In genomic region chr11:59678118-59678812, GRCh38 we compare ENCODE assay signal across 28 cellular contexts. TPM values are rescaled to one million over a fixed set of nuclear protein-coding genes. Genes with fewer than 3 reads are reported as not detected.
DNase-seq lines count a peak whose midpoint lies in the region; ATAC-seq and TF ChIP-seq lines count a peak whose summit lies in the region.
"Had no signal": no experiment of that assay in that cellular context is flagged by ENCODE, and none has a peak within 500 bp of the region (broad histone marks: within the 10 kb centered on the region; RNA-seq: fewer than 3 reads in every experiment).

No MANE protein-coding gene starts in this region.

- peaks cover 8% of the 10 kb centered on the region for H3K9me3 Mint-ChIP-seq in mesothelial cell of epicardium
- H3K9me3 Mint-ChIP-seq: naive thymus-derived CD4-positive, alpha-beta T cell; stimulated activated naive CD8-positive, alpha-beta T cell treated with anti-CD3 and anti-CD28 coated beads, Interleukin-15, Interleukin-2, amounts not matched to agents 100 ng/mL and 50 ng/mL, for 24 hours had no signal

- DNase-seq in EL: peak; percentile 37
- DNase-seq in Kasumi-1 (lab: John Stamatoyannopoulos, UW): peak; percentile 7 to 30
- DNase-seq in cardiac fibroblast (ENCODE audit: low read depth in 2 of 2): peak; percentile 15 to 26
- DNase-seq in mesothelial cell of epicardium (ENCODE audit: low spot score in 2 of 2, unreplicated experiment in 2 of 2): no peak
- no peak for DNase-seq in stimulated activated CD8-positive, alpha-beta memory T cell treated with anti-CD3 and anti-CD28 coated beads, Interleukin-4, amount 100 ng/mL, for 48 hours
- no peak for DNase-seq in left colon
- no peak for DNase-seq in NCI-H1105 treated with DMSO at 0.1 percent for 48 hours (lab: John Stamatoyannopoulos, UW)
- DNase-seq: activated CD8-positive, alpha-beta memory T cell treated with anti-CD3 and anti-CD28 coated beads, Interleukin-2, amount 50 U/mL, for 48 hours; activated effector memory CD4-positive, alpha-beta T cell treated with Interleukin-2 at 50 U/mL for 16 hours; BE2C; body of pancreas; Caco-2; effector memory CD4-positive, alpha-beta T cell; heart left ventricle; naive thymus-derived CD4-positive, alpha-beta T cell; NCI-H1048; NCI-H1930; NCI-H345; NCI-H774; SHP77 treated with DMSO at 0.1 percent for 48 hours; T-helper 2 cell; thyroid gland had no signal

- intact Hi-C loops in left colon (cut with DNase I, micrococcal nuclease): loop anchor here in 1 of 2 donors (5.0 kb wide), 1 partner anchor 141 kb away; no protein-coding TSS in a partner anchor

- H3K4me3 Mint-ChIP-seq in mesothelial cell of epicardium: no peak overlapping the region
- H3K4me3 Mint-ChIP-seq: naive thymus-derived CD4-positive, alpha-beta T cell; stimulated activated naive CD8-positive, alpha-beta T cell treated with anti-CD3 and anti-CD28 coated beads, Interleukin-15, Interleukin-2, amounts not matched to agents 100 ng/mL and 50 ng/mL, for 24 hours had no signal

- no peak overlapping the region for H3K4me3 ChIP-seq in cardiac fibroblast (replicated peaks in 1 of 2; ENCODE audit: low read depth in 2 of 2, low read length in 2 of 2)
- H3K4me3 ChIP-seq: body of pancreas, esophagus muscularis mucosa, heart left ventricle, smooth muscle cell, thyroid gland had no signal

- no peak overlapping the region for H3K27ac Mint-ChIP-seq in mesothelial cell of epicardium
- H3K27ac Mint-ChIP-seq: naive thymus-derived CD4-positive, alpha-beta T cell; stimulated activated naive CD8-positive, alpha-beta T cell treated with anti-CD3 and anti-CD28 coated beads, Interleukin-15, Interleukin-2, amounts not matched to agents 100 ng/mL and 50 ng/mL, for 24 hours had no signal

- TF ChIP-seq CTCF in cardiac fibroblast (IDR thresholded peaks at IDR 0.05; ENCODE audit: low read depth, low read length): peak; percentile 8
- TF ChIP-seq CTCF in mesothelial cell of epicardium (IDR thresholded peaks at IDR 0.05; ENCODE audit: unreplicated experiment): peak; percentile 30

- no peaks in the 10 kb centered on the region for H3K36me3 Mint-ChIP-seq in mesothelial cell of epicardium
- H3K36me3 Mint-ChIP-seq: naive thymus-derived CD4-positive, alpha-beta T cell had no signal

- ATAC-seq in left colon: no peak
- ATAC-seq: body of pancreas; heart left ventricle; naive thymus-derived CD4-positive, alpha-beta T cell had no signal

- peaks cover 4% of the 10 kb centered on the region for H3K4me1 Mint-ChIP-seq in mesothelial cell of epicardium
- H3K4me1 Mint-ChIP-seq: naive thymus-derived CD4-positive, alpha-beta T cell had no signal

- no peaks in the 10 kb centered on the region for H3K27me3 Mint-ChIP-seq in mesothelial cell of epicardium (ENCODE audit: low read depth)

RNA-seq across cellular contexts. Expression of gene PATL1, which starts 9.4 kb away (rescaled TPM):
- total RNA-seq in mesothelial cell of epicardium (30.6 to 32.0 TPM (median 31.6 TPM) in 3 replicates), left colon (10 to 100 TPM; 33.9 to 38.1 TPM)

RNA-seq across cellular contexts. Expression of gene OR10V1, which starts 35.4 kb away (rescaled TPM):
- total RNA-seq in mesothelial cell of epicardium (not detected in 3 replicates), left colon (not detected)
- total RNA-seq: body of pancreas; Caco-2; esophagus muscularis mucosa; heart left ventricle; mesenteric fat pad; naive thymus-derived CD4-positive, alpha-beta T cell; osteoblast; renal cortical epithelial cell; smooth muscle cell; thyroid gland had no signal

Comparison
In these comparisons a context has a peak if more than half of its experiments do, and no peak if none do; other contexts are left out.
1. DNase-seq: peak in EL (single experiment), Kasumi-1 (2 of 2) and cardiac fibroblast (2 of 2); none in mesothelial cell of epicardium (0 of 2), stimulated activated CD8-positive, alpha-beta memory T cell treated with anti-CD3 and anti-CD28 coated beads, Interleukin-4, amount 100 ng/mL, for 48 hours (single experiment), left colon (0 of 2) and NCI-H1105 treated with DMSO at 0.1 percent for 48 hours (single experiment).